8 cellular contexts compared by ENCODE assay signal in genomic region chr5:136080483-136081180, GRCh38. TPM values are rescaled to one million over a fixed set of nuclear protein-coding genes. Genes with fewer than 3 reads are reported as not detected.
A peak's percentile ranks its signal among the peaks of the same experiment; 100 is the strongest.
DNase-seq lines count a peak whose midpoint lies in the region; ATAC-seq and TF ChIP-seq lines count a peak whose summit lies in the region.

No MANE protein-coding gene starts in this region.

- peaks cover 1% of the 10 kb centered on the region for H3K4me1 ChIP-seq in urinary bladder (ENCODE audit: insufficient read depth)

- H3K9me3 Mint-ChIP-seq in progenitor cell of endocrine pancreas (ENCODE audit: low read depth): no peaks in the 10 kb centered on the region

- peak; percentile 87 to 94 for DNase-seq in NOMO-1 (lab: John Stamatoyannopoulos, UW; ENCODE audit: unreplicated experiment in 2 of 2)
- peak; percentile 44 for DNase-seq in activated gamma-delta T cell (lab: John Stamatoyannopoulos, UW)
- DNase-seq in Right ventricle myocardium superior: peak; percentile 95
- peak; percentile 41 for DNase-seq in progenitor cell of endocrine pancreas (ENCODE audit: low spot score, unreplicated experiment)
- DNase-seq in DMS79 (lab: John Stamatoyannopoulos, UW): no peak

- peaks cover 3% of the 10 kb centered on the region for H3K4me1 Mint-ChIP-seq in progenitor cell of endocrine pancreas (ENCODE audit: low read depth)

- ATAC-seq in GM18498 (IDR thresholded peaks at IDR 0.05; ENCODE audit: unreplicated experiment) (peak; percentile 93), HG02623 (IDR thresholded peaks at IDR 0.05; ENCODE audit: unreplicated experiment) (peak; percentile 92), Right ventricle myocardium superior (ENCODE audit: poor library complexity) (peak; percentile 94)

- no peak for TF ChIP-seq CTCF in progenitor cell of endocrine pancreas (IDR thresholded peaks at IDR 0.05; ENCODE audit: unreplicated experiment)

- 44% methylated on average over 34 of the region's 34 CpGs for WGBS in urinary bladder

- H3K27ac ChIP-seq in urinary bladder (ENCODE audit: low read depth): peak overlapping the region; percentile 55

- intact Hi-C loops in Right ventricle myocardium superior (cut with DNase I): loop anchor here (5.0 kb wide), 1 partner anchor 133 kb away; no protein-coding TSS in a partner anchor

- no peaks in the 10 kb centered on the region for H3K36me3 Mint-ChIP-seq in progenitor cell of endocrine pancreas (ENCODE audit: insufficient read depth)

- H3K27ac Mint-ChIP-seq in progenitor cell of endocrine pancreas: peak overlapping the region; percentile 95

- H3K4me3 Mint-ChIP-seq in progenitor cell of endocrine pancreas (ENCODE audit: low read depth): peak overlapping the region; percentile 63

- H3K36me3 ChIP-seq in urinary bladder (ENCODE audit: insufficient read depth): no peaks in the 10 kb centered on the region

- peak overlapping the region; percentile 11 for H3K4me3 ChIP-seq in urinary bladder (ENCODE audit: low read depth, low read length)

- H3K27me3 Mint-ChIP-seq in progenitor cell of endocrine pancreas: peaks cover 41% of the 10 kb centered on the region

RNA-seq across cellular contexts. Expression of gene TGFBI, which starts 51.8 kb away (rescaled TPM):
- 49.9 TPM for total RNA-seq in Right ventricle myocardium superior
- 2.3 and 3.8 TPM in 2 replicates for total RNA-seq in progenitor cell of endocrine pancreas
- total RNA-seq in urinary bladder: 394 TPM
- 220 TPM for polyA plus RNA-seq in urinary bladder

RNA-seq across cellular contexts. Expression of gene SMAD5, which starts 52.0 kb away (rescaled TPM):
- total RNA-seq in Right ventricle myocardium superior (37.2 TPM), progenitor cell of endocrine pancreas (91.8 and 92.3 TPM in 2 replicates), urinary bladder (167 TPM)
- polyA plus RNA-seq in urinary bladder: 20.4 TPM

Comparison
In these comparisons a context has a peak if more than half of its experiments do, and no peak if none do; other contexts are left out.
1. RNA of gene TGFBI, which starts 51.8 kb away (total RNA-seq): 394 TPM in urinary bladder (single experiment) and 49.9 TPM in Right ventricle myocardium superior (single experiment); 2.3 to 3.8 TPM in progenitor cell of endocrine pancreas; every median in the first group is over 10 times any median in the second.
2. Peak in every context shown above with its lines, with median percentiles within 50 percentile points of each other: ATAC-seq.